Comparison of ENCODE assay signal across 10 cellular contexts in genomic region chr1:246690100-246690499, GRCh38. TPM values are rescaled to one million over a fixed set of nuclear protein-coding genes. Genes with fewer than 3 reads are reported as not detected.
A peak's percentile ranks its signal among the peaks of the same experiment; 100 is the strongest.
DNase-seq lines count a peak whose midpoint lies in the region; ATAC-seq and TF ChIP-seq lines count a peak whose summit lies in the region.
"Had no signal": no experiment of that assay in that cellular context is flagged by ENCODE, and none has a peak within 500 bp of the region (broad histone marks: within the 10 kb centered on the region; RNA-seq: fewer than 3 reads in every experiment).

No MANE protein-coding gene starts in this region.

- POLR2A ChIA-PET in PC-9 (lab: Charles Lee; ENCODE audit: unreplicated experiment), result no interaction called here

- H3K27ac ChIP-seq in PC-9 (no peak overlapping the region), stomach smooth muscle (ENCODE audit: low read length) (no peak overlapping the region)
- H3K27ac ChIP-seq: tibial artery had no signal

- BruUV-seq in PC-9 (replicated peaks; lab: Mats Ljungman, UMichigan), result no TSS peak

- peak overlapping the region; percentile 86 for H3K4me2 ChIP-seq in PC-9

- no peaks in the 10 kb centered on the region for H3K9me2 ChIP-seq in PC-9 (ENCODE audit: insufficient read depth)

- TF ChIP-seq CTCF in PC-9 (conservative IDR thresholded peaks at IDR 0.05), result no peak

- H4K20me1 ChIP-seq in PC-9 (ENCODE audit: insufficient read depth), result no peaks in the 10 kb centered on the region

- H3K4me1 ChIP-seq in PC-9 (replicated peaks; ENCODE audit: insufficient read depth) (0 out of 2 replicates have a peak, but pooled peaks cover 3% of the 10 kb centered on the region), stomach smooth muscle (ENCODE audit: control insufficient read depth, insufficient read depth, low read length) (peaks cover 14% of the 10 kb centered on the region)

- H3K9me3 ChIP-seq in PC-9 (ENCODE audit: insufficient read depth, low read depth) (no peaks in the 10 kb centered on the region), stomach smooth muscle (ENCODE audit: control insufficient read depth in 2 of 2, low read length in 2 of 2) (peaks cover 0 to 4% of the 10 kb centered on the region in 2 donors)

- 0 out of 2 replicates have a peak overlapping the region, but pooled peaks have one; percentile 62 for H2AFZ ChIP-seq in PC-9

- DNase-seq in NCI-H2227 (lab: John Stamatoyannopoulos, UW; ENCODE audit: unreplicated experiment) (peak; percentile 31), NCI-H2227 treated with DMSO at 0.1 percent for 48 hours (lab: John Stamatoyannopoulos, UW) (no peak), PC-9 (no peak), left colon (no peak), hepatic stellate cell (ENCODE audit: low spot score) (no peak), GM19238 (ENCODE audit: insufficient read length, low spot score) (no peak)
- DNase-seq: NCI-H187 treated with DMSO at 0.1 percent for 48 hours, tibial artery had no signal

- peak; percentile 44 for ATAC-seq in left colon
- no peak for ATAC-seq in GM19452 (IDR thresholded peaks at IDR 0.05; ENCODE audit: unreplicated experiment)

- no peaks in the 10 kb centered on the region for H3K79me2 ChIP-seq in PC-9 (ENCODE audit: low read depth)

- H3K4me3 ChIP-seq in PC-9, result peak overlapping the region; percentile 54; the same call in 1 of the 2 replicates
- peak overlapping the region in 1 of 2 donors; percentile 73 for H3K4me3 ChIP-seq in stomach smooth muscle (ENCODE audit: low read length in 2 of 2)

- H3K27me3 ChIP-seq in PC-9 (ENCODE audit: insufficient read depth, low read depth), result no peaks in the 10 kb centered on the region
- H3K27me3 ChIP-seq in stomach smooth muscle (ENCODE audit: control insufficient read depth in 1 of 2, insufficient read depth in 2 of 2, low read length in 2 of 2), result peaks cover 0 to 2% of the 10 kb centered on the region in 2 donors

- H3K9ac ChIP-seq in stomach smooth muscle (ENCODE audit: low read length in 2 of 2), result peak overlapping the region; percentile 22 to 36

- intact Hi-C loops in PC-9 (cut with micrococcal nuclease; ENCODE audit: unreplicated experiment), result loop anchor here (5.0 kb wide), 1 partner anchor 1533 kb away; no protein-coding TSS in a partner anchor
- intact Hi-C loops in left colon (cut with DNase I, micrococcal nuclease), result loop anchor here (10.0 kb wide), 2 partner anchors 65 to 175 kb away; no protein-coding TSS in a partner anchor

- H3K36me3 ChIP-seq in PC-9 (ENCODE audit: low read depth) (no peaks in the 10 kb centered on the region), stomach smooth muscle (ENCODE audit: control insufficient read depth in 2 of 2, insufficient read depth in 2 of 2, low read length in 2 of 2) (no peaks in the 10 kb centered on the region)
- H3K36me3 ChIP-seq: tibial artery had no signal

- H3F3A ChIP-seq in PC-9 (ENCODE audit: insufficient read depth, low read depth), result no peaks in the 10 kb centered on the region

- CTCF ChIA-PET in PC-9 (lab: Charles Lee), result no interaction called here

RNA-seq across cellular contexts. Expression of gene SCCPDH, which starts 34.1 kb away (rescaled TPM):
- total RNA-seq in PC-9 (2021), result 17.2 and 24.5 TPM in 2 replicates
- total RNA-seq in left colon, result 10 to 100 TPM; 30.7 to 32.4 TPM
